In the genomic region with DNA sequence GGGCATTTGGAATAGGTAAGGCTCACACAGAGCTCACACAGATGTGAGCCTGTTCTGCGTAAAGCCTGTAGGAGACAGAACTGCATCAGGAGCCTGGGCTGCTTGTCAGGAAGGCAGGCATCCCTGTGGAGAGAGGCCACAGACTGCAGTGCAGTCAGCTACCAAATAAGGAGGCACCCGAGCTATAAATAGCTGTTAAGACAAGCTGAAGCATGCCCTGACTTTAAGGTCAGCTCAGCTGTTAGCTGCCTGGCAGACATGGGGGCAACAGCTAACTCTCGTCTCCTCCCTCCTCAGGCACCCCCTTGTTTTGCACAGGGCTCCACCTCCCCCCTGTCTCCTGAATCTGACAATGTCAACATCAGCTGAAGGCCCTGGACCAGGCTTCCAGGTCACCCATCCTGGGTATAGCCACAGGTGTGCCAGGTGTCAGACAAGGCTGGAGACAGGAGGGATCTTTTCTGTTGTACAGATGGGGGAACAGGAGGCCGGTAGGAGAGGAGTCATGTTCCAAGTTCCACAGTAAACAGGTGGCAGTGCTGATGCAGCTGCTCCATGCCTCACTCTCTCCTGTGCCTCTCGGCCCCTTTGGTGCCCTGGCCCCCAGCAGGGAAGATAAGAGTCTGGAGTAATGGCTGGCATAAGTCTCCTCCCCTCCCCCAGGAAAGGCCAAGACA, we compare ENCODE assay signal across 8 cellular contexts. TPM values are rescaled to one million over a fixed set of nuclear protein-coding genes. Genes with fewer than 3 reads are reported as not detected.
DNase-seq lines count a peak whose midpoint lies in the region; ATAC-seq, FAIRE-seq and TF ChIP-seq lines count a peak whose summit lies in the region.

No MANE protein-coding gene starts in this region.

- intact Hi-C loops in K562 (cut with micrococcal nuclease), result no loop called here
- intact Hi-C loops in mucosa of descending colon (cut with DNase I, micrococcal nuclease), result no loop called here

- peak overlapping the region; percentile 81 for H2AFZ ChIP-seq in K562 (ENCODE audit: low read depth, low read length)

- peak; percentile 47 for ATAC-seq in K562
- ATAC-seq in mucosa of descending colon, result peak; percentile 33
- no peak for ATAC-seq in HG02840 (IDR thresholded peaks at IDR 0.05; ENCODE audit: low FRiP score, unreplicated experiment)

- peak overlapping the region; percentile 19 to 65; a peak in 2 of 4 replicates for H3K9ac ChIP-seq in K562 (ENCODE audit: insufficient read depth in 1 of 2, low read depth in 2 of 2, low read length in 2 of 2)

- no peak for TF ChIP-seq EP300 in K562 (IDR thresholded peaks at IDR 0.05; ENCODE audit: low read length)

- in situ Hi-C loops in K562 (cut with MboI), result no loop called here

- CTCF ChIA-PET in K562 (lab: Yijun Ruan, JAX; ENCODE audit: low intra/inter-chr PET ratio), result interaction anchor here (0.6 kb wide), 1 partner anchor 11 kb away, joined by 3 read pairs; no protein-coding TSS in a partner anchor

- DNase-seq in COR-L47 (lab: John Stamatoyannopoulos, UW) (peak; percentile 96), NCI-H1417 treated with DMSO at 0.1 percent for 48 hours (lab: John Stamatoyannopoulos, UW) (peak; percentile 94), K562 (ENCODE audit: extremely low read depth in 1 of 4, low spot score in 3 of 4) (peak in 2 of 4 experiments; percentile 23 to 68), mucosa of descending colon (no peak), GF-D8 (lab: John Stamatoyannopoulos, UW) (no peak)
- no peak for DNase-seq in effector memory CD4-positive, alpha-beta T cell
- no peak for DNase-seq in stimulated activated CD4-positive, alpha-beta T cell treated with anti-CD3 and anti-CD28 coated beads, Interleukin-12 subunit alpha, Interleukin-12 subunit beta, amount 100 ng/mL, for 4 hours

- POLR2A ChIA-PET in K562 (lab: Yijun Ruan, JAX), result interaction anchor here (0.6 to 1.7 kb wide), 6 partner anchors 10 to 32 kb away, joined by 3 to 10 read pairs (median 3); no protein-coding TSS in a partner anchor

- WGBS in K562 (ENCODE audit: insufficient coverage, low coverage, missing lambda C conversion rate), result 54% methylated on average over 5 of the region's 5 CpGs

- TF ChIP-seq RAD21 in K562 (CRISPR knock-in tag; conservative IDR thresholded peaks at IDR 0.05 in 1 of 2, IDR thresholded peaks at IDR 0.05 in 1 of 2), result no peak; a peak in 1 of 4 replicates

- peak overlapping the region; percentile 70 for H3K27ac ChIP-seq in K562 (ENCODE audit: extremely low read depth, low read depth, low read length)
- H3K27ac ChIP-seq in effector memory CD4-positive, alpha-beta T cell (ENCODE audit: insufficient read depth, low read length, poor library complexity, severe bottlenecking), result no peak overlapping the region

- H4K20me1 ChIP-seq in K562 (replicated peaks; ENCODE audit: control insufficient read depth, insufficient read depth, low read length), result no peaks in the 10 kb centered on the region

- no peaks in the 10 kb centered on the region for H3K36me3 ChIP-seq in K562 (ENCODE audit: control insufficient read depth, insufficient read depth, low read length)
- no peaks in the 10 kb centered on the region for H3K36me3 ChIP-seq in mucosa of descending colon (ENCODE audit: low read depth)
- no peaks in the 10 kb centered on the region for H3K36me3 ChIP-seq in effector memory CD4-positive, alpha-beta T cell (ENCODE audit: control insufficient read depth, insufficient read depth, low read length)

- TF ChIP-seq CTCF in K562 (IDR thresholded peaks at IDR 0.05 in 2 of 3, conservative IDR thresholded peaks at IDR 0.05 in 1 of 3; ENCODE audit: insufficient read depth in 2 of 3, low read depth in 1 of 3, low read length in 3 of 3), result peak in 1 of 3 experiments; percentile 37; a peak in 2 of 6 replicates
- no peak for TF ChIP-seq CTCF in mucosa of descending colon (IDR thresholded peaks at IDR 0.05)

- H3K9me3 ChIP-seq in K562 (replicated peaks; ENCODE audit: control insufficient read depth, insufficient read depth, low read depth, low read length), result no peaks in the 10 kb centered on the region
- no peaks in the 10 kb centered on the region for H3K9me3 ChIP-seq in mucosa of descending colon
- no peaks in the 10 kb centered on the region for H3K9me3 ChIP-seq in effector memory CD4-positive, alpha-beta T cell (ENCODE audit: control insufficient read depth, low read length)

- H3K4me3 ChIP-seq in K562, result no peak overlapping the region
- H3K4me3 ChIP-seq in mucosa of descending colon, result no peak overlapping the region
- H3K4me3 ChIP-seq in effector memory CD4-positive, alpha-beta T cell (ENCODE audit: insufficient read depth, low read depth, low read length, poor library complexity, severe bottlenecking), result no peak overlapping the region

- FAIRE-seq in K562 (lab: Jason Lieb, UNC), result peak; percentile 65

- H3K9me1 ChIP-seq in K562 (ENCODE audit: control insufficient read depth, insufficient read depth, low read length), result no peaks in the 10 kb centered on the region

- H3K4me1 ChIP-seq in K562 (replicated peaks in 1 of 2; ENCODE audit: control insufficient read depth in 2 of 2, insufficient read depth in 2 of 2, low read length in 2 of 2) (peaks cover 24 to 27% of the 10 kb centered on the region in 2 experiments; a peak in 4 of 5 replicates), mucosa of descending colon (ENCODE audit: low read depth) (peaks cover 19% of the 10 kb centered on the region)
- no peaks in the 10 kb centered on the region for H3K4me1 ChIP-seq in effector memory CD4-positive, alpha-beta T cell (ENCODE audit: control insufficient read depth, insufficient read depth, low read length, poor library complexity, severe bottlenecking)

- no TSS peak for BruUV-seq in K562 (replicated peaks; lab: Mats Ljungman, UMichigan)

- H3K27me3 ChIP-seq in K562 (ENCODE audit: control insufficient read depth in 2 of 2, insufficient read depth in 2 of 2, low read length in 2 of 2), result no peaks in the 10 kb centered on the region
- no peaks in the 10 kb centered on the region for H3K27me3 ChIP-seq in effector memory CD4-positive, alpha-beta T cell (replicated peaks; ENCODE audit: control insufficient read depth, insufficient read depth, low read length, poor library complexity, severe bottlenecking)

- no peak for TF ChIP-seq POLR2A in K562 (conservative IDR thresholded peaks at IDR 0.05)

- peak overlapping the region; percentile 22; the same call in 1 of the 2 replicates for H3K4me2 ChIP-seq in K562 (ENCODE audit: insufficient read depth, low read length)

- no peaks in the 10 kb centered on the region for H3K79me2 ChIP-seq in K562 (ENCODE audit: control insufficient read depth, insufficient read depth, low read length)

TF ChIP-seq in K562, 482 proteins besides CTCF, POLR2A, EP300 and RAD21 (continues in another document):
- TF ChIP-seq, protein P1, sequence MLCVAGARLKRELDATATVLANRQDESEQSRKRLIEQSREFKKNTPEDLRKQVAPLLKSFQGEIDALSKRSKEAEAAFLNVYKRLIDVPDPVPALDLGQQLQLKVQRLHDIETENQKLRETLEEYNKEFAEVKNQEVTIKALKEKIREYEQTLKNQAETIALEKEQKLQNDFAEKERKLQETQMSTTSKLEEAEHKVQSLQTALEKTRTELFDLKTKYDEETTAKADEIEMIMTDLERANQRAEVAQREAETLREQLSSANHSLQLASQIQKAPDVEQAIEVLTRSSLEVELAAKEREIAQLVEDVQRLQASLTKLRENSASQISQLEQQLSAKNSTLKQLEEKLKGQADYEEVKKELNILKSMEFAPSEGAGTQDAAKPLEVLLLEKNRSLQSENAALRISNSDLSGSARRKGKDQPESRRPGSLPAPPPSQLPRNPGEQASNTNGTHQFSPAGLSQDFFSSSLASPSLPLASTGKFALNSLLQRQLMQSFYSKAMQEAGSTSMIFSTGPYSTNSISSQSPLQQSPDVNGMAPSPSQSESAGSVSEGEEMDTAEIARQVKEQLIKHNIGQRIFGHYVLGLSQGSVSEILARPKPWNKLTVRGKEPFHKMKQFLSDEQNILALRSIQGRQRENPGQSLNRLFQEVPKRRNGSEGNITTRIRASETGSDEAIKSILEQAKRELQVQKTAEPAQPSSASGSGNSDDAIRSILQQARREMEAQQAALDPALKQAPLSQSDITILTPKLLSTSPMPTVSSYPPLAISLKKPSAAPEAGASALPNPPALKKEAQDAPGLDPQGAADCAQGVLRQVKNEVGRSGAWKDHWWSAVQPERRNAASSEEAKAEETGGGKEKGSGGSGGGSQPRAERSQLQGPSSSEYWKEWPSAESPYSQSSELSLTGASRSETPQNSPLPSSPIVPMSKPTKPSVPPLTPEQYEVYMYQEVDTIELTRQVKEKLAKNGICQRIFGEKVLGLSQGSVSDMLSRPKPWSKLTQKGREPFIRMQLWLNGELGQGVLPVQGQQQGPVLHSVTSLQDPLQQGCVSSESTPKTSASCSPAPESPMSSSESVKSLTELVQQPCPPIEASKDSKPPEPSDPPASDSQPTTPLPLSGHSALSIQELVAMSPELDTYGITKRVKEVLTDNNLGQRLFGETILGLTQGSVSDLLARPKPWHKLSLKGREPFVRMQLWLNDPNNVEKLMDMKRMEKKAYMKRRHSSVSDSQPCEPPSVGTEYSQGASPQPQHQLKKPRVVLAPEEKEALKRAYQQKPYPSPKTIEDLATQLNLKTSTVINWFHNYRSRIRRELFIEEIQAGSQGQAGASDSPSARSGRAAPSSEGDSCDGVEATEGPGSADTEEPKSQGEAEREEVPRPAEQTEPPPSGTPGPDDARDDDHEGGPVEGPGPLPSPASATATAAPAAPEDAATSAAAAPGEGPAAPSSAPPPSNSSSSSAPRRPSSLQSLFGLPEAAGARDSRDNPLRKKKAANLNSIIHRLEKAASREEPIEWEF (CRISPR knock-in tag; IDR thresholded peaks at IDR 0.05), result peak; percentile 60; the same call in 1 of the 2 replicates
- TF ChIP-seq PTBP1 (IDR thresholded peaks at IDR 0.05; ENCODE audit: low read depth, low read length), result no peak

RNA-seq across cellular contexts. Expression of gene MKRN1, which starts 27.6 kb away (rescaled TPM):
- total RNA-seq in K562 (2011; cell fraction: chromatin; rRNA removed; ENCODE audit: low replicate concordance), result 105 and 157 TPM in 2 replicates
- 62.0 and 63.3 TPM in 2 replicates for total RNA-seq in K562 (2011; cell fraction: nucleolus; rRNA removed)
- 108 and 126 TPM in 2 replicates for total RNA-seq in K562 (2011; cell fraction: nucleoplasm; rRNA removed)
- total RNA-seq in K562 (2014; rRNA removed), result 60.7 and 73.9 TPM in 2 replicates
- total RNA-seq in K562 (2014; rRNA removed; fragmentation: Illumina TruSeq; extraction: Trizol), result 82.0 and 92.2 TPM in 2 replicates
- 79.0 and 87.1 TPM in 2 replicates for total RNA-seq in K562 (2015; rRNA removed; fragmentation: Illumina TruSeq; extraction: Trizol)
- 70.7 and 87.5 TPM in 2 replicates for total RNA-seq in K562 (2021)
- 72.4 and 87.9 TPM in 2 replicates for polyA plus RNA-seq in K562 (2011; rRNA removed)
- 48.3 and 81.3 TPM in 2 replicates for polyA plus RNA-seq in K562 (2011; cell fraction: cytosol; rRNA removed)
- 55.8 and 88.3 TPM in 2 replicates for polyA plus RNA-seq in K562 (2011; cell fraction: nucleus; rRNA removed)
- 75.1 and 81.2 TPM in 2 replicates for polyA plus RNA-seq in K562 (2012)
- 80.8 and 90.3 TPM in 2 replicates for polyA plus RNA-seq in K562 (2014; fragmentation: Illumina TruSeq; extraction: Trizol)
- polyA plus RNA-seq in K562 (2014; fragmentation: Nextera tagmentation; extraction: Ambion mirVana), result 10 to 100 TPM; 30.5 to 33.5 TPM
- 75.8 and 76.0 TPM in 2 replicates for polyA plus RNA-seq in K562 (2014; rRNA removed)
- 120 and 131 TPM in 2 replicates for polyA minus RNA-seq in K562 (2011; rRNA and poly(A)+ RNA removed)
- 38.2 and 52.5 TPM in 2 replicates for polyA minus RNA-seq in K562 (2011; cell fraction: cytosol; rRNA and poly(A)+ RNA removed)
- polyA minus RNA-seq in K562 (2011; cell fraction: nucleus; rRNA and poly(A)+ RNA removed), result 30.3 and 62.9 TPM in 2 replicates
- 100 to 1,000 TPM; 169 to 263 (median 188) TPM for total RNA-seq in mucosa of descending colon

Comparison
In these comparisons a context has a peak if more than half of its experiments do, and no peak if none do; other contexts are left out.
1. DNase-seq: peak in COR-L47 (single experiment) and NCI-H1417 treated with DMSO at 0.1 percent for 48 hours (single experiment); none in mucosa of descending colon (0 of 3), GF-D8 (single experiment), effector memory CD4-positive, alpha-beta T cell (0 of 3) and stimulated activated CD4-positive, alpha-beta T cell treated with anti-CD3 and anti-CD28 coated beads, Interleukin-12 subunit alpha, Interleukin-12 subunit beta, amount 100 ng/mL, for 4 hours (single experiment).